In the genomic region with DNA sequence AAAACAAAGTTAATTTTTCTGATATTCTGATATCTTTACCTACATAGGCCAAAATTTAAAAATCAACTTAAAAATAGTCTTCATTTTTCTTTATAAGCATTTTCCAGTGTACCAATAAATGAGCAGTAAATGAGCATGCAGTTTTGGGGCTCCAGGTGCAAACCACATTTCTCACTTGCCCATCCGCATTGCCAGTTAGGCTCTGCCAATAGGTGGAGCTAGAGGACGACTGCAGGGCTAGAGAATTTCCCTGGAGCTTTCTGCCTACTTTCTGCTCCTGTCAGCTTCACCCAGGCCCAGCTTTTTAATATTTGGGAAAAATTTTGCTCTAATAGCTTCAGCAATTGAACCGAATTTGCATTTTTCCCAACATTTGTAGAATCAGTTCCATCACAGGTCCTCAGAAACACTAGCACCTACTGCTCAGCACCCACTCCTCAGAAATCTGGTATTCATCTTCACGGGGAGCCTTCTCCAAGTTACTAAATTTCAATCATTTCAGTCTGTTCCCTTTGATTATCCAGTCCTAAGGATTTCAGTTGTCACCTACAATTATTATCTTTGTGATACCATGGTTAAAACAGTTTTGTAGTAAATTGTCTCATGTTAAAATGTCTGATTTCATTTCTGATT, we compare ENCODE assay signal across 8 cellular contexts.
A peak's percentile ranks its signal among the peaks of the same experiment; 100 is the strongest.
DNase-seq lines count a peak whose midpoint lies in the region; ATAC-seq and TF ChIP-seq lines count a peak whose summit lies in the region.

No MANE protein-coding gene starts in this region.

- H3K27ac ChIP-seq in CD8-positive, alpha-beta T cell (ENCODE audit: low read depth, low read length): no peak overlapping the region
- H3K27ac ChIP-seq in Panc1 (ENCODE audit: low read length) (no peak overlapping the region), left ventricle myocardium inferior (replicated peaks) (no peak overlapping the region), spleen (no peak overlapping the region)

- peaks cover 3% of the 10 kb centered on the region for H3K9me3 Mint-ChIP-seq in CD8-positive, alpha-beta T cell
- H3K9me3 Mint-ChIP-seq in activated naive CD4-positive, alpha-beta T cell treated with anti-CD3 and anti-CD28 coated beads, Interleukin-2, amount 10 ng/mL, durations not matched to agents 7 days and 5 days: peaks cover 2% of the 10 kb centered on the region

- 30 to 39% (median 35%) methylated on average over 4 of the region's 4 CpGs for WGBS in spleen, 5 donors

- POLR2A ChIA-PET in CD8-positive, alpha-beta T cell (lab: Charles Lee): no interaction called here
- POLR2A ChIA-PET in Panc1 (lab: Charles Lee): no interaction called here

- no peaks in the 10 kb centered on the region for H3K27me3 ChIP-seq in CD8-positive, alpha-beta T cell (ENCODE audit: insufficient read depth, low read length)
- no peaks in the 10 kb centered on the region for H3K27me3 ChIP-seq in Panc1 (ENCODE audit: control insufficient read depth, insufficient read depth, low read length)
- H3K27me3 ChIP-seq in left ventricle myocardium inferior (ENCODE audit: low read depth): no peaks in the 10 kb centered on the region
- H3K27me3 ChIP-seq in spleen (replicated peaks in 1 of 7): no peaks in the 10 kb centered on the region

- H3K36me3 Mint-ChIP-seq in CD8-positive, alpha-beta T cell: peaks cover 2% of the 10 kb centered on the region
- H3K36me3 Mint-ChIP-seq in activated naive CD4-positive, alpha-beta T cell treated with anti-CD3 and anti-CD28 coated beads, Interleukin-2, amount 10 ng/mL, durations not matched to agents 7 days and 5 days: no peaks in the 10 kb centered on the region

- no peaks in the 10 kb centered on the region for H3K4me1 Mint-ChIP-seq in CD8-positive, alpha-beta T cell (ENCODE audit: low read depth)
- H3K4me1 Mint-ChIP-seq in activated naive CD4-positive, alpha-beta T cell treated with anti-CD3 and anti-CD28 coated beads, Interleukin-2, amount 10 ng/mL, durations not matched to agents 7 days and 5 days: no peaks in the 10 kb centered on the region

- intact Hi-C loops in CD8-positive, alpha-beta T cell (cut with DNase I, micrococcal nuclease): loop anchor here (2.0 to 10.0 kb wide), 6 partner anchors 472 to 1792 kb away; partner anchors contain the start of gene ST8SIA4 (in 1 of the 2)
- intact Hi-C loops in Panc1 (cut with micrococcal nuclease; ENCODE audit: unreplicated experiment) (no loop called here), left ventricle myocardium inferior (cut with micrococcal nuclease) (no loop called here), spleen (cut with DNase I; ENCODE audit: low total_unique reads) (no loop called here)

- H3K9me3 ChIP-seq in CD8-positive, alpha-beta T cell (ENCODE audit: low read length): no peaks in the 10 kb centered on the region
- no peaks in the 10 kb centered on the region for H3K9me3 ChIP-seq in Panc1 (ENCODE audit: control insufficient read depth, insufficient read depth, low read depth, low read length)
- H3K9me3 ChIP-seq in left ventricle myocardium inferior (replicated peaks): peaks cover 7% of the 10 kb centered on the region
- H3K9me3 ChIP-seq in spleen: peaks cover 0 to 5% (median 4%) of the 10 kb centered on the region in 8 donors

- peak; percentile 84 for TF ChIP-seq CTCF in CD8-positive, alpha-beta T cell (IDR thresholded peaks at IDR 0.05)
- TF ChIP-seq CTCF in Panc1 (IDR thresholded peaks at IDR 0.05) (peak; percentile 93), left ventricle myocardium inferior (IDR thresholded peaks at IDR 0.05; ENCODE audit: borderline replicate concordance) (peak; percentile 93), spleen (IDR thresholded peaks at IDR 0.05 in 8 of 11, conservative IDR thresholded peaks at IDR 0.05 in 3 of 11) (peak; percentile 17 to 84 (median 71))

- no peaks in the 10 kb centered on the region for H3K27me3 Mint-ChIP-seq in CD8-positive, alpha-beta T cell (ENCODE audit: low read depth)
- H3K27me3 Mint-ChIP-seq in activated naive CD4-positive, alpha-beta T cell treated with anti-CD3 and anti-CD28 coated beads, Interleukin-2, amount 10 ng/mL, durations not matched to agents 7 days and 5 days: no peaks in the 10 kb centered on the region

- ATAC-seq in CD8-positive, alpha-beta T cell: peak; percentile 46
- ATAC-seq in GM18907 (IDR thresholded peaks at IDR 0.05; ENCODE audit: unreplicated experiment) (peak; percentile 90), HG03095 (IDR thresholded peaks at IDR 0.05; ENCODE audit: unreplicated experiment) (peak; percentile 93), Panc1 (no peak), HG03135 (IDR thresholded peaks at IDR 0.05; ENCODE audit: unreplicated experiment) (no peak)

- no peak overlapping the region for H3K4me3 ChIP-seq in CD8-positive, alpha-beta T cell (ENCODE audit: low read depth, low read length)
- no peak overlapping the region for H3K4me3 ChIP-seq in Panc1 (ENCODE audit: low read depth in 2 of 2, low read length in 2 of 2)
- H3K4me3 ChIP-seq in left ventricle myocardium inferior: no peak overlapping the region
- H3K4me3 ChIP-seq in spleen: no peak overlapping the region

- DNase-seq in CD8-positive, alpha-beta T cell: peak; percentile 2 to 54 (median 27)
- DNase-seq in Panc1 (ENCODE audit: low read depth, low spot score) (peak; percentile 61), left ventricle myocardium inferior (peak; percentile 16), spleen (no peak)
- DNase-seq in activated naive CD4-positive, alpha-beta T cell treated with anti-CD3 and anti-CD28 coated beads, Interleukin-2, amount 10 ng/mL, durations not matched to agents 7 days and 5 days: peak; percentile 57

- no TSS peak for BruUV-seq in Panc1 (replicated peaks; lab: Mats Ljungman, UMichigan)

- H3K4me3 Mint-ChIP-seq in CD8-positive, alpha-beta T cell: no peak overlapping the region
- no peak overlapping the region for H3K4me3 Mint-ChIP-seq in activated naive CD4-positive, alpha-beta T cell treated with anti-CD3 and anti-CD28 coated beads, Interleukin-2, amount 10 ng/mL, durations not matched to agents 7 days and 5 days

- H3K36me3 ChIP-seq in CD8-positive, alpha-beta T cell (ENCODE audit: insufficient read depth, low read length): no peaks in the 10 kb centered on the region
- no peaks in the 10 kb centered on the region for H3K36me3 ChIP-seq in Panc1 (ENCODE audit: control insufficient read depth, insufficient read depth, low read length)
- peaks cover 4% of the 10 kb centered on the region for H3K36me3 ChIP-seq in left ventricle myocardium inferior
- no peaks in the 10 kb centered on the region for H3K36me3 ChIP-seq in spleen

- in situ Hi-C loops in Panc1 (cut with HindIII; ENCODE audit: low pct_unique_long_range_greater_than_20kb, low sequenced_read_pairs): no loop called here

- CTCF ChIA-PET in CD8-positive, alpha-beta T cell (lab: Charles Lee): interaction anchor here (0.6 to 1.5 kb wide), 10 partner anchors 9 to 965 kb away, joined by 3 to 7 read pairs (median 4); partner anchors contain the start of gene ST8SIA4
- CTCF ChIA-PET in Panc1 (lab: Charles Lee): interaction anchor here (0.5 kb wide), 1 partner anchor 12 kb away, joined by 3 read pairs; no protein-coding TSS in a partner anchor
- CTCF ChIA-PET in activated naive CD4-positive, alpha-beta T cell treated with anti-CD3 and anti-CD28 coated beads, Interleukin-2, amount 10 ng/mL, durations not matched to agents 7 days and 5 days (lab: Charles Lee): interaction anchor here (0.6 to 0.8 kb wide), 4 partner anchors 10 to 1322 kb away, joined by 3 to 5 read pairs (median 3); no protein-coding TSS in a partner anchor

- no peak overlapping the region for H3K27ac Mint-ChIP-seq in CD8-positive, alpha-beta T cell
- no peak overlapping the region for H3K27ac Mint-ChIP-seq in activated naive CD4-positive, alpha-beta T cell treated with anti-CD3 and anti-CD28 coated beads, Interleukin-2, amount 10 ng/mL, durations not matched to agents 7 days and 5 days

- no peaks in the 10 kb centered on the region for H3K4me1 ChIP-seq in CD8-positive, alpha-beta T cell (ENCODE audit: insufficient read depth, low read length)
- no peaks in the 10 kb centered on the region for H3K4me1 ChIP-seq in Panc1 (ENCODE audit: control insufficient read depth, insufficient read depth, low read length)
- H3K4me1 ChIP-seq in left ventricle myocardium inferior: no peaks in the 10 kb centered on the region
- H3K4me1 ChIP-seq in spleen: no peaks in the 10 kb centered on the region

- TF ChIP-seq POLR2A in spleen (IDR thresholded peaks at IDR 0.05): no peak

Comparison
In these comparisons a context has a peak if more than half of its experiments do, and no peak if none do; other contexts are left out.
1. ATAC-seq: peak in CD8-positive, alpha-beta T cell (single experiment), GM18907 (single experiment) and HG03095 (single experiment); none in Panc1 (single experiment) and HG03135 (single experiment).
2. intact Hi-C loops: an anchor here in CD8-positive, alpha-beta T cell (2.0 to 10.0 kb wide); none called in Panc1, left ventricle myocardium inferior and spleen.
3. Peak in every context shown above with its lines, with median percentiles within 50 percentile points of each other: CTCF ChIP-seq.